14 cellular contexts compared by ENCODE assay signal in the genomic region with DNA sequence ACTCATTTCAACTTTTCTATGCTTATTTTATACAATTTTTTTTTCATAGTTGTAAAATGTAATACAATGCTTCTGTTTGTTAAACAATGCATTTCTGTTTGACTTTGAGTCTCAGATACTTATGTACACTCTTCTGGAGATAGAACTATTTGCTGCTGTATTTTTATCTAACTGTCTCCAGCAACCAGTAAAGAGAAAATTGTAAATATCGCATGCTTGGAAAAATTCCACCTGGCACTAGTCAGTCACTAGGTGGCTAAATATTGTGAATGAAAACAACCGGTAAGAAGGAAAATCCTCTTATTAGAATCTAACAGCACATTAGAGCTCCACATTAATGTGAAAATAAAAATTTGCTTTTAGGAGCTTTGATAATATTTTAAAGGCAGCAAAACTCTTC.
DNase-seq lines count a peak whose midpoint lies in the region; ATAC-seq and TF ChIP-seq lines count a peak whose summit lies in the region.
"Had no signal": no experiment of that assay in that cellular context is flagged by ENCODE, and none has a peak within 500 bp of the region (broad histone marks: within the 10 kb centered on the region; RNA-seq: fewer than 3 reads in every experiment).

No MANE protein-coding gene starts in this region.

- H3K36me3 ChIP-seq in ACC112 (ENCODE audit: insufficient read depth, low read length) (no peaks in the 10 kb centered on the region), Panc1 (ENCODE audit: control insufficient read depth, insufficient read depth, low read length) (no peaks in the 10 kb centered on the region), hepatocyte (replicated peaks; ENCODE audit: insufficient read depth, low read depth) (no peaks in the 10 kb centered on the region)
- H3K36me3 ChIP-seq: ascending aorta, right lobe of liver had no signal

- H3K9me2 ChIP-seq in hepatocyte (replicated peaks; ENCODE audit: insufficient read depth) = no peaks in the 10 kb centered on the region

- H4K20me1 ChIP-seq in hepatocyte (ENCODE audit: insufficient read depth, poor library complexity, severe bottlenecking) = no peaks in the 10 kb centered on the region

- ATAC-seq in Panc1 = peak; percentile 70

- H3K27ac ChIP-seq in ACC112 (ENCODE audit: low read depth, low read length) (no peak overlapping the region), Panc1 (ENCODE audit: low read length) (peak overlapping the region; percentile 61; the same call in 1 of the 2 replicates), hepatocyte (no peak overlapping the region)
- H3K27ac ChIP-seq: ascending aorta, right lobe of liver had no signal

- POLR2A ChIA-PET in Panc1 (lab: Charles Lee) = interaction anchor here (0.7 kb wide), 1 partner anchor 62 kb away, joined by 3 read pairs; no protein-coding TSS in a partner anchor

- DNase-seq in DMS153 (lab: John Stamatoyannopoulos, UW) (peak; percentile 33), Panc1 (ENCODE audit: low read depth, low spot score) (peak; percentile 1), hepatocyte (ENCODE audit: low spot score) (peak; percentile 36), NCI-H774 (lab: John Stamatoyannopoulos, UW) (no peak), GM19238 (ENCODE audit: insufficient read length, low spot score) (no peak), amygdala (lab: John Stamatoyannopoulos, UW) (no peak), dedifferentiated amniotic fluid mesenchymal stem cell (ENCODE audit: extremely low spot score) (no peak)
- DNase-seq: activated CD8-positive, alpha-beta memory T cell treated with anti-CD3 and anti-CD28 coated beads for 24 hours; activated effector memory CD4-positive, alpha-beta T cell treated with Interleukin-2 at 50 U/mL for 16 hours; KBM-7; right lobe of liver; stimulated activated CD4-positive, alpha-beta T cell treated with anti-CD3 and anti-CD28 coated beads, Interleukin-2, amount 100 ng/mL, for 24 hours had no signal

- intact Hi-C loops in Panc1 (cut with micrococcal nuclease; ENCODE audit: unreplicated experiment) = no loop called here

- CTCF ChIA-PET in Panc1 (lab: Charles Lee) = no interaction called here

- H3K9me3 ChIP-seq in Panc1 (ENCODE audit: control insufficient read depth, insufficient read depth, low read depth, low read length) = no peaks in the 10 kb centered on the region
- no peaks in the 10 kb centered on the region for H3K9me3 ChIP-seq in hepatocyte (ENCODE audit: low read depth)
- H3K9me3 ChIP-seq: ascending aorta, right lobe of liver had no signal

- H2AFZ ChIP-seq in ACC112 (ENCODE audit: low read length, unreplicated experiment) (peak overlapping the region; percentile 56), hepatocyte (no peak overlapping the region)

- WGBS in hepatocyte (ENCODE audit: low lambda C conversion rate, missing lambda C conversion rate) = 24% methylated on average over 2 of the region's 2 CpGs

- H3K27me3 ChIP-seq in ACC112 (ENCODE audit: insufficient read depth, low read length) = no peaks in the 10 kb centered on the region
- H3K27me3 ChIP-seq in Panc1 (ENCODE audit: control insufficient read depth, insufficient read depth, low read length) = no peaks in the 10 kb centered on the region
- no peaks in the 10 kb centered on the region for H3K27me3 ChIP-seq in hepatocyte
- H3K27me3 ChIP-seq: ascending aorta, right lobe of liver had no signal

- H3K4me3 ChIP-seq in ACC112 (ENCODE audit: low read depth, low read length) = no peak overlapping the region
- no peak overlapping the region for H3K4me3 ChIP-seq in Panc1 (ENCODE audit: low read depth in 2 of 2, low read length in 2 of 2)
- H3K4me3 ChIP-seq in hepatocyte = no peak overlapping the region
- H3K4me3 ChIP-seq: ascending aorta, right lobe of liver had no signal

- BruUV-seq in Panc1 (replicated peaks; lab: Mats Ljungman, UMichigan) = no TSS peak

- in situ Hi-C loops in Panc1 (cut with HindIII; ENCODE audit: low pct_unique_long_range_greater_than_20kb, low sequenced_read_pairs) = no loop called here

- no peak; the same call in 1 of the 2 replicates for TF ChIP-seq CTCF in Panc1 (IDR thresholded peaks at IDR 0.05)
- no peak for TF ChIP-seq CTCF in hepatocyte (IDR thresholded peaks at IDR 0.05; ENCODE audit: poor library complexity)

- H3K79me2 ChIP-seq in ACC112 (ENCODE audit: control insufficient read depth, insufficient read depth, low read length, unreplicated experiment) (no peaks in the 10 kb centered on the region), hepatocyte (no peaks in the 10 kb centered on the region)

- peak overlapping the region; percentile 28 for H3K4me2 ChIP-seq in hepatocyte

- H3K4me1 ChIP-seq in ACC112 (ENCODE audit: control insufficient read depth, insufficient read depth, low read length, unreplicated experiment) (no peaks in the 10 kb centered on the region), Panc1 (ENCODE audit: control insufficient read depth, insufficient read depth, low read length) (no peaks in the 10 kb centered on the region; the same call in 1 of the 2 replicates), hepatocyte (ENCODE audit: insufficient read depth) (peaks cover 9% of the 10 kb centered on the region)
- H3K4me1 ChIP-seq: ascending aorta, right lobe of liver had no signal

Comparison
In these comparisons a context has a peak if more than half of its experiments do, and no peak if none do; other contexts are left out.
1. DNase-seq: peak in DMS153 (single experiment), Panc1 (single experiment) and hepatocyte (single experiment); none in NCI-H774 (single experiment), GM19238 (single experiment), amygdala (0 of 56) and dedifferentiated amniotic fluid mesenchymal stem cell (single experiment).